23 cellular contexts compared by ENCODE assay signal in genomic region chr18:11984091-11984490, GRCh38. TPM values are rescaled to one million over a fixed set of nuclear protein-coding genes. Genes with fewer than 3 reads are reported as not detected.
DNase-seq lines count a peak whose midpoint lies in the region; ATAC-seq, FAIRE-seq and TF ChIP-seq lines count a peak whose summit lies in the region.
"Had no signal": no experiment of that assay in that cellular context is flagged by ENCODE, and none has a peak within 500 bp of the region (broad histone marks: within the 10 kb centered on the region; RNA-seq: fewer than 3 reads in every experiment).

No MANE protein-coding gene starts in this region.

- POLR2A ChIA-PET in WTC11 (lab: Charles Lee), result no interaction called here

- no peak overlapping the region for H3K27ac ChIP-seq in upper lobe of right lung

- no peak for ATAC-seq in WTC11
- no peak for ATAC-seq in upper lobe of right lung
- ATAC-seq: activated CD8-positive, alpha-beta T cell treated with anti-CD3 and anti-CD28 coated beads, Interleukin-2, amount 10 ng/mL, durations not matched to agents 7 days and 5 days; foreskin keratinocyte; mucosa of descending colon had no signal

- no peaks in the 10 kb centered on the region for H3K27me3 Mint-ChIP-seq in CD14-positive monocyte (ENCODE audit: low read depth in 3 of 3)
- no peaks in the 10 kb centered on the region for H3K27me3 Mint-ChIP-seq in WTC11 (ENCODE audit: low read depth)
- peaks cover 5% of the 10 kb centered on the region for H3K27me3 Mint-ChIP-seq in osteocyte (ENCODE audit: unreplicated experiment)

- no peak for FAIRE-seq in frontal cortex (lab: Jason Lieb, UNC)
- FAIRE-seq: G401.6, GM19239, H54 had no signal

- DNase-seq in CD14-positive monocyte (ENCODE audit: low spot score), result no peak
- no peak for DNase-seq in WTC11 (ENCODE audit: low spot score)
- DNase-seq in islet precursor cell, result peak; percentile 42
- DNase-seq in posterior vena cava (ENCODE audit: low spot score), result peak; percentile 45
- DNase-seq in frontal cortex (ENCODE audit: low spot score in 2 of 2), result no peak
- no peak for DNase-seq in KG1 (lab: John Stamatoyannopoulos, UW)
- no peak for DNase-seq in osteocyte (ENCODE audit: extremely low spot score, unreplicated experiment)
- no peak for DNase-seq in upper lobe of right lung
- DNase-seq: activated CD8-positive, alpha-beta T cell treated with anti-CD3 and anti-CD28 coated beads, Interleukin-2, amount 10 ng/mL, durations not matched to agents 7 days and 5 days; activated naive CD4-positive, alpha-beta T cell; activated T-cell treated with anti-CD3 and anti-CD28 coated beads, Interleukin-2, amount 50 U/mL, for 24 hours; amniotic stem cell; caudate nucleus; CD4-positive, CD25-positive, alpha-beta regulatory T cell; DMS 273 treated with DMSO at 0.1 percent for 48 hours; foreskin keratinocyte; Kasumi-1; NCI-H1092 treated with DMSO at 0.1 percent for 48 hours; NCI-H2081 had no signal

- H3K27ac Mint-ChIP-seq in CD14-positive monocyte, result peak overlapping the region in 6 of 7 donors; percentile 15 to 69 (median 37)
- no peak overlapping the region for H3K27ac Mint-ChIP-seq in WTC11
- H3K27ac Mint-ChIP-seq in osteocyte (ENCODE audit: unreplicated experiment), result no peak overlapping the region
- H3K27ac Mint-ChIP-seq: activated CD8-positive, alpha-beta T cell treated with anti-CD3 and anti-CD28 coated beads, Interleukin-2, amount 10 ng/mL, durations not matched to agents 7 days and 5 days; activated T-cell treated with anti-CD3 and anti-CD28 coated beads, Interleukin-2, amount 50 U/mL, for 24 hours; CD4-positive, CD25-positive, alpha-beta regulatory T cell had no signal

- H3K4me3 Mint-ChIP-seq in CD14-positive monocyte (no peak overlapping the region), WTC11 (peak overlapping the region; percentile 96; the same call in 1 of the 2 replicates), osteocyte (ENCODE audit: unreplicated experiment) (no peak overlapping the region)
- H3K4me3 Mint-ChIP-seq: activated CD8-positive, alpha-beta T cell treated with anti-CD3 and anti-CD28 coated beads, Interleukin-2, amount 10 ng/mL, durations not matched to agents 7 days and 5 days; activated T-cell treated with anti-CD3 and anti-CD28 coated beads, Interleukin-2, amount 50 U/mL, for 24 hours had no signal

- H3K4me1 Mint-ChIP-seq in CD14-positive monocyte (peaks cover 82% of the 10 kb centered on the region), WTC11 (peaks cover 71% of the 10 kb centered on the region), osteocyte (ENCODE audit: unreplicated experiment) (peaks cover 17% of the 10 kb centered on the region)

- intact Hi-C loops in CD14-positive monocyte (cut with micrococcal nuclease), result loop anchor here (5.0 to 10.0 kb wide), 4 partner anchors 37 to 393 kb away; partner anchors contain the start of genes AFG3L2 (in 2 of the 2) and CHMP1B (in 1 of the 2)
- intact Hi-C loops in posterior vena cava (cut with DNase I), result no loop called here
- intact Hi-C loops in upper lobe of right lung (cut with DNase I), result no loop called here

- no peak overlapping the region for H3K4me3 ChIP-seq in upper lobe of right lung
- H3K4me3 ChIP-seq: mucosa of descending colon had no signal

- H3K36me3 Mint-ChIP-seq in CD14-positive monocyte (peaks cover 5 to 9% of the 10 kb centered on the region in 2 donors), WTC11 (0 out of 2 replicates have a peak, but pooled peaks cover 5% of the 10 kb centered on the region), osteocyte (ENCODE audit: unreplicated experiment) (no peaks in the 10 kb centered on the region)
- H3K36me3 Mint-ChIP-seq: CD4-positive, CD25-positive, alpha-beta regulatory T cell had no signal

- H3K9me3 Mint-ChIP-seq in CD14-positive monocyte, result no peaks in the 10 kb centered on the region
- no peaks in the 10 kb centered on the region for H3K9me3 Mint-ChIP-seq in WTC11
- no peaks in the 10 kb centered on the region for H3K9me3 Mint-ChIP-seq in osteocyte (ENCODE audit: unreplicated experiment)
- H3K9me3 Mint-ChIP-seq: activated T-cell treated with anti-CD3 and anti-CD28 coated beads, Interleukin-2, amount 50 U/mL, for 24 hours; CD4-positive, CD25-positive, alpha-beta regulatory T cell had no signal

- no peaks in the 10 kb centered on the region for H3K27me3 ChIP-seq in upper lobe of right lung
- H3K27me3 ChIP-seq: foreskin keratinocyte had no signal

- no peaks in the 10 kb centered on the region for H3K36me3 ChIP-seq in upper lobe of right lung

- CTCF ChIA-PET in WTC11 (lab: Charles Lee), result interaction anchor here (1.8 to 3.9 kb wide), 2 partner anchors 11 to 55 kb away, joined by 5 to 33 read pairs; no protein-coding TSS in a partner anchor

- no peaks in the 10 kb centered on the region for H3K9me3 ChIP-seq in upper lobe of right lung
- H3K9me3 ChIP-seq: mucosa of descending colon had no signal

- no peak for TF ChIP-seq CTCF in CD14-positive monocyte (IDR thresholded peaks at IDR 0.05)
- no peak for TF ChIP-seq CTCF in WTC11 (IDR thresholded peaks at IDR 0.05)
- TF ChIP-seq CTCF in osteocyte (IDR thresholded peaks at IDR 0.05), result no peak
- no peak for TF ChIP-seq CTCF in upper lobe of right lung (IDR thresholded peaks at IDR 0.05)

- peaks cover 33% of the 10 kb centered on the region for H3K4me1 ChIP-seq in upper lobe of right lung

TF ChIP-seq in WTC11, 78 proteins besides CTCF, POLR2A, EP300 and RAD21:
- TF ChIP-seq ERG (CRISPR knock-in tag; IDR thresholded peaks at IDR 0.05) (no peak), ZNF232 (CRISPR knock-in tag; IDR thresholded peaks at IDR 0.05) (no peak), GTF2I (CRISPR knock-in tag; conservative IDR thresholded peaks at IDR 0.05) (no peak)

RNA-seq across cellular contexts. Expression of gene IMPA2, which starts 2.8 kb away (rescaled TPM):
- polyA plus RNA-seq in CD14-positive monocyte, result 100 to 1,000 TPM; 145 to 186 TPM
- 98.8 to 113 TPM (median 108 TPM) in 3 replicates for total RNA-seq in WTC11 (2021)
- 10 to 100 TPM; 14.9 to 31.5 TPM for total RNA-seq in posterior vena cava
- total RNA-seq in frontal cortex, result 2.9 TPM
- total RNA-seq in osteocyte, result 9.0 and 9.2 TPM in 2 replicates
- total RNA-seq in upper lobe of right lung, result 54.6 TPM

Comparison
In these comparisons a context has a peak if more than half of its experiments do, and no peak if none do; other contexts are left out.
1. DNase-seq: peak in islet precursor cell (single experiment) and posterior vena cava (single experiment); none in CD14-positive monocyte (single experiment), WTC11 (single experiment), frontal cortex (0 of 2), KG1 (single experiment), osteocyte (single experiment) and upper lobe of right lung (single experiment).
2. H3K27ac Mint-ChIP-seq: peak in CD14-positive monocyte (6 of 7); none in WTC11 (single experiment) and osteocyte (single experiment).
3. intact Hi-C loops: an anchor here in CD14-positive monocyte (5.0 to 10.0 kb wide); none called in posterior vena cava and upper lobe of right lung.